In genomic region chr1:38028105-38028591, GRCh38 we compare ENCODE assay signal across 9 cellular contexts. TPM values are rescaled to one million over a fixed set of nuclear protein-coding genes. Genes with fewer than 3 reads are reported as not detected.
DNase-seq lines count a peak whose midpoint lies in the region; ATAC-seq, FAIRE-seq and TF ChIP-seq lines count a peak whose summit lies in the region.
"Had no signal": no experiment of that assay in that cellular context is flagged by ENCODE, and none has a peak within 500 bp of the region (broad histone marks: within the 10 kb centered on the region; RNA-seq: fewer than 3 reads in every experiment).

No MANE protein-coding gene starts in this region.

- TF ChIP-seq CTCF in GM10248 (IDR thresholded peaks at IDR 0.05; ENCODE audit: control extremely low read depth, extremely low read depth, low read depth, missing control alignments): no peak
- no peak for TF ChIP-seq CTCF in GM20000 (IDR thresholded peaks at IDR 0.05; ENCODE audit: extremely low read depth, missing control alignments)
- no peak for TF ChIP-seq CTCF in brain microvascular endothelial cell (IDR thresholded peaks at IDR 0.05; ENCODE audit: low read depth, low read length, missing control alignments)

- H3K9me3 Mint-ChIP-seq in activated naive CD4-positive, alpha-beta T cell treated with anti-CD3 and anti-CD28 coated beads, Interleukin-2, amount 10 ng/mL, durations not matched to agents 7 days and 5 days: no peaks in the 10 kb centered on the region

- H3K27ac ChIP-seq in small intestine (ENCODE audit: low read depth in 1 of 2, low read length in 1 of 2): no peak overlapping the region
- no peak overlapping the region for H3K27ac ChIP-seq in brain microvascular endothelial cell

- peaks cover 9 to 11% of the 10 kb centered on the region in 2 donors for H3K36me3 ChIP-seq in small intestine (ENCODE audit: control insufficient read depth in 2 of 2, insufficient read depth in 2 of 2, low read length in 2 of 2)
- peaks cover 27% of the 10 kb centered on the region for H3K36me3 ChIP-seq in brain microvascular endothelial cell (replicated peaks)

- H3K27me3 Mint-ChIP-seq in activated naive CD4-positive, alpha-beta T cell treated with anti-CD3 and anti-CD28 coated beads, Interleukin-2, amount 10 ng/mL, durations not matched to agents 7 days and 5 days: no peaks in the 10 kb centered on the region

- ATAC-seq in HG03442 (IDR thresholded peaks at IDR 0.05; ENCODE audit: unreplicated experiment): peak; percentile 62

- no peaks in the 10 kb centered on the region for H3K4me1 ChIP-seq in small intestine (ENCODE audit: control insufficient read depth in 2 of 2, insufficient read depth in 1 of 2, low read depth in 1 of 2, low read length in 1 of 2)

- no peaks in the 10 kb centered on the region for H3K9me3 ChIP-seq in small intestine (ENCODE audit: control insufficient read depth, low read depth)

- CTCF ChIA-PET in GM10248 (lab: Yijun Ruan, JAX): interaction anchor here (0.9 to 6.6 kb wide), 17 partner anchors 9 to 807 kb away, joined by 3 to 58 read pairs (median 7); partner anchors contain the start of gene UTP11
- CTCF ChIA-PET in activated naive CD4-positive, alpha-beta T cell treated with anti-CD3 and anti-CD28 coated beads, Interleukin-2, amount 10 ng/mL, durations not matched to agents 7 days and 5 days (lab: Charles Lee): interaction anchor here (1.3 to 4.4 kb wide), 4 partner anchors 10 to 43 kb away, joined by 3 to 25 read pairs (median 4); partner anchors contain the start of gene UTP11

- no peak overlapping the region for H3K4me3 Mint-ChIP-seq in activated naive CD4-positive, alpha-beta T cell treated with anti-CD3 and anti-CD28 coated beads, Interleukin-2, amount 10 ng/mL, durations not matched to agents 7 days and 5 days

- FAIRE-seq in small intestine (lab: Jason Lieb, UNC): no peak

- WGBS in small intestine, 3 donors: 52 to 65% (median 64%) methylated on average over 3 of the region's 3 CpGs

- H3K27ac Mint-ChIP-seq in activated naive CD4-positive, alpha-beta T cell treated with anti-CD3 and anti-CD28 coated beads, Interleukin-2, amount 10 ng/mL, durations not matched to agents 7 days and 5 days: peak overlapping the region; percentile 45

- DNase-seq in GM10248 (ENCODE audit: extremely low spot score): peak; percentile 84
- peak; percentile 81 for DNase-seq in GM20000 (ENCODE audit: low spot score)
- peak; percentile 45 for DNase-seq in activated naive CD4-positive, alpha-beta T cell treated with anti-CD3 and anti-CD28 coated beads, Interleukin-2, amount 10 ng/mL, durations not matched to agents 7 days and 5 days
- DNase-seq in stimulated activated CD4-positive, alpha-beta T cell treated with anti-CD3 and anti-CD28 coated beads, Interleukin-4, amount 100 ng/mL, for 48 hours (ENCODE audit: low read depth in 2 of 2): peak; percentile 65 to 78
- no peak for DNase-seq in small intestine
- DNase-seq in brain microvascular endothelial cell: no peak
- DNase-seq in epidermal melanocyte (ENCODE audit: insufficient read length, low spot score): no peak
- DNase-seq: IMR-90 had no signal

- H3K27me3 ChIP-seq in small intestine (ENCODE audit: control insufficient read depth in 2 of 2, insufficient read depth in 2 of 2, low read length in 2 of 2) (no peaks in the 10 kb centered on the region), brain microvascular endothelial cell (replicated peaks) (no peaks in the 10 kb centered on the region)

- peaks cover 51% of the 10 kb centered on the region for H3K4me1 Mint-ChIP-seq in activated naive CD4-positive, alpha-beta T cell treated with anti-CD3 and anti-CD28 coated beads, Interleukin-2, amount 10 ng/mL, durations not matched to agents 7 days and 5 days

- H3K4me3 ChIP-seq in small intestine (ENCODE audit: low read depth in 1 of 2, low read length in 2 of 2): no peak overlapping the region
- H3K4me3 ChIP-seq in brain microvascular endothelial cell (ENCODE audit: low read depth, low read length): no peak overlapping the region

- POLR2A ChIA-PET in GM10248 (lab: Yijun Ruan, JAX): interaction anchor here (0.7 to 1.1 kb wide), 2 partner anchors 15 to 23 kb away, joined by 3 to 7 read pairs; partner anchors contain the start of gene UTP11

- peaks cover 10% of the 10 kb centered on the region for H3K36me3 Mint-ChIP-seq in activated naive CD4-positive, alpha-beta T cell treated with anti-CD3 and anti-CD28 coated beads, Interleukin-2, amount 10 ng/mL, durations not matched to agents 7 days and 5 days

- in situ Hi-C loops in brain microvascular endothelial cell (cut with HindIII; ENCODE audit: low pct_ligation_motif_present, low sequenced_read_pairs): loop anchor here (25.0 kb wide), 1 partner anchor 784 kb away; no protein-coding TSS in a partner anchor

RNA-seq across cellular contexts. Expression of gene UTP11, which starts 15.6 kb away (rescaled TPM):
- 10 to 100 TPM; 17.0 to 29.9 (median 23.0) TPM for polyA plus RNA-seq in small intestine

RNA-seq across cellular contexts. Expression of gene POU3F1, which starts 18.4 kb away (rescaled TPM):
- not detected for polyA plus RNA-seq in small intestine
- polyA plus RNA-seq: IMR-90 had no signal

RNA-seq across cellular contexts. Expression of gene FHL3, which starts 22.8 kb away (rescaled TPM):
- 1 to 10 TPM in 2 of 3 donors, under 1 TPM in 1; 0.89 to 8.1 (median 6.5) TPM for polyA plus RNA-seq in small intestine

RNA-seq across cellular contexts. Expression of gene SF3A3, which starts 38.3 kb away (rescaled TPM):
- polyA plus RNA-seq in small intestine: 10 to 100 TPM; 13.9 to 24.7 (median 19.7) TPM

Comparison
In these comparisons a context has a peak if more than half of its experiments do, and no peak if none do; other contexts are left out.
1. DNase-seq: peak in GM10248 (single experiment), GM20000 (single experiment), activated naive CD4-positive, alpha-beta T cell treated with anti-CD3 and anti-CD28 coated beads, Interleukin-2, amount 10 ng/mL, durations not matched to agents 7 days and 5 days (single experiment) and stimulated activated CD4-positive, alpha-beta T cell treated with anti-CD3 and anti-CD28 coated beads, Interleukin-4, amount 100 ng/mL, for 48 hours (2 of 2); none in small intestine (single experiment), brain microvascular endothelial cell (single experiment) and epidermal melanocyte (single experiment).